16 cellular contexts compared by ENCODE assay signal in the genomic region with DNA sequence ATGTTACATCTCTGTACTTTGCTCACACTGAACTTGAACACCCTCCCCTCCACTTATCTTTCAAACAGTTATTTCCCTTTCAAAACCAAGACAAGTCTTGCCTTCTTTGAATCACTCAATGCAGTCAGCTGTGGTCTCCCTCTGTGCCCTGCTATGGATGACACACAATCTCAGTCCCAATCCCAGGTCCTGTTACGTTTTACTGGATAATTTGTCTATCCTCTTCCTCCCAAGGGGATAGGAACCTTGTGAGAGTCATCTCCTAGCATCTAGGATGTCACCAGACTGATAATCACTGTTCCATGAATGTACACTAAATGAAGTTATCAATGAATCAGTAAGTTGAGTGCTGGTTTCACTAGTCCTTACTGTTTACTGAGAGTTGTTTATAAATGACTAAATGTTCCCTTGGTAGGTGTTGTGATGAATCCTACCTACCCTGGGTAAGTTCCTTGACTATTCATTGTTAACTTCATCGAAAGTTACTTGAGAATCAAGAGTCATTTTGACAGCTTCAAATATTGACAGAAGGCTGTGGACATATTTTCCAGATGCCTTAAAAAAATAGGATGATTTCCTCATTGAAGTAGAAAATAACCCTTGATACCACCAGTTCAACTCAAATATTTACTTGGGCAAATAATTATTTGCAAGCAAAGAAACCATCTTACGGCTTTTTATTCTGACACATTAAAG.
DNase-seq lines count a peak whose midpoint lies in the region; ATAC-seq, FAIRE-seq and TF ChIP-seq lines count a peak whose summit lies in the region.
"Had no signal": no experiment of that assay in that cellular context is flagged by ENCODE, and none has a peak within 500 bp of the region (broad histone marks: within the 10 kb centered on the region; RNA-seq: fewer than 3 reads in every experiment).

No MANE protein-coding gene starts in this region.

- POLR2A ChIA-PET in SK-N-SH (lab: Yijun Ruan, JAX) = interaction anchor here (0.6 kb wide), 1 partner anchor 27 kb away, joined by 3 read pairs; no protein-coding TSS in a partner anchor

- no peak for ATAC-seq in SK-N-SH treated with all-trans-retinoic acid at 6 μM for 48 hours

- no peak for FAIRE-seq in RCC 7860 (lab: Jason Lieb, UNC)
- FAIRE-seq in bronchial epithelial cell (lab: Jason Lieb, UNC) = no peak
- FAIRE-seq: A204.1 had no signal

- H2AFZ ChIP-seq in SK-N-SH (ENCODE audit: low read depth) (no peak overlapping the region), osteoblast (ENCODE audit: low read length) (no peak overlapping the region)

- peaks cover 20 to 49% of the 10 kb centered on the region in 2 experiments for H3K4me1 ChIP-seq in SK-N-SH (ENCODE audit: control insufficient read depth in 1 of 2, insufficient read depth in 2 of 2, low read depth in 1 of 2, low read length in 1 of 2)
- peaks cover 67% of the 10 kb centered on the region for H3K4me1 ChIP-seq in osteoblast (ENCODE audit: insufficient read depth, low read length)

- H3K79me2 ChIP-seq in SK-N-SH (ENCODE audit: insufficient read depth) (peaks cover 84% of the 10 kb centered on the region), osteoblast (ENCODE audit: insufficient read depth, low read length) (peaks cover 31% of the 10 kb centered on the region)

- H3K27ac ChIP-seq in SK-N-SH (ENCODE audit: low read depth in 2 of 2, low read length in 1 of 2) = peak overlapping the region; percentile 7 to 81; a peak in 3 of 4 replicates
- H3K27ac ChIP-seq in osteoblast (ENCODE audit: low read depth, low read length) = peak overlapping the region; percentile 56
- H3K27ac ChIP-seq: HL-60, neutrophil had no signal

- H3K4me3 ChIP-seq in SK-N-SH (ENCODE audit: low read depth in 2 of 2, low read length in 1 of 2) (no peak overlapping the region), bronchial epithelial cell (ENCODE audit: low read depth, low read length) (no peak overlapping the region), osteoblast (ENCODE audit: insufficient read depth, low read length) (no peak overlapping the region)

- H3F3A ChIP-seq in SK-N-SH (replicated peaks; ENCODE audit: insufficient read depth) = peaks cover 72% of the 10 kb centered on the region

- no peak for TF ChIP-seq EP300 in SK-N-SH (IDR thresholded peaks at IDR 0.05; ENCODE audit: borderline replicate concordance in 1 of 2, low read depth in 1 of 2, low read length in 1 of 2)

- no peaks in the 10 kb centered on the region for H3K27me3 ChIP-seq in SK-N-SH (ENCODE audit: insufficient read depth)
- H3K27me3 ChIP-seq in bronchial epithelial cell (ENCODE audit: control insufficient read depth, insufficient read depth, low read length) = no peaks in the 10 kb centered on the region
- no peaks in the 10 kb centered on the region for H3K27me3 ChIP-seq in osteoblast (ENCODE audit: insufficient read depth, low read length)
- H3K27me3 ChIP-seq: neutrophil had no signal

- in situ Hi-C loops in KBM-7 (cut with MboI; ENCODE audit: low pct_unique_long_range_greater_than_20kb, low sequenced_read_pairs) = no loop called here

- DNase-seq in SK-N-SH = no peak
- peak; percentile 27 for DNase-seq in RCC 7860 (ENCODE audit: low spot score)
- DNase-seq in bronchial epithelial cell (ENCODE audit: low read depth) = peak; percentile 31
- no peak for DNase-seq in osteoblast (ENCODE audit: insufficient read length, low spot score, missing footprints)
- no peak for DNase-seq in hypothalamus (lab: John Stamatoyannopoulos, UW)
- DNase-seq in GM20000 (ENCODE audit: low spot score) = no peak
- DNase-seq in KBM-7 = no peak
- DNase-seq: cerebellar nuclear complex, DMS153, kidney glomerular epithelial cell, NCI-H1092, NCI-H526 treated with DMSO at 0.1 percent for 48 hours had no signal

- WGBS in SK-N-SH (ENCODE audit: low lambda C conversion rate) = 65% methylated on average over 3 of the region's 3 CpGs

- CTCF ChIA-PET in SK-N-SH (lab: Yijun Ruan, JAX) = interaction anchor here (0.8 to 1.7 kb wide), 2 partner anchors 15 to 98 kb away, joined by 3 read pairs; no protein-coding TSS in a partner anchor

- H3K4me2 ChIP-seq in SK-N-SH (no peak overlapping the region), osteoblast (ENCODE audit: insufficient read depth, low read length) (no peak overlapping the region)

- peak overlapping the region; percentile 42 for H3K9ac ChIP-seq in SK-N-SH

- TF ChIP-seq CTCF in SK-N-SH (IDR thresholded peaks at IDR 0.05) (no peak), bronchial epithelial cell (IDR thresholded peaks at IDR 0.05; ENCODE audit: insufficient read depth, low read length, severe bottlenecking) (no peak), osteoblast (IDR thresholded peaks at IDR 0.05; ENCODE audit: extremely low read depth, low read depth, low read length) (no peak), GM20000 (IDR thresholded peaks at IDR 0.05; ENCODE audit: extremely low read depth, missing control alignments) (no peak)

- no peaks in the 10 kb centered on the region for H3K9me2 ChIP-seq in SK-N-SH

- H3K9me3 ChIP-seq in SK-N-SH (peaks cover 9% of the 10 kb centered on the region; the same call in 1 of the 2 replicates), osteoblast (ENCODE audit: low read depth, low read length) (no peaks in the 10 kb centered on the region)
- H3K9me3 ChIP-seq: neutrophil had no signal

- TF ChIP-seq RAD21 in SK-N-SH (IDR thresholded peaks at IDR 0.05; ENCODE audit: low read length) = no peak

- no peaks in the 10 kb centered on the region; the same call in 1 of the 2 replicates for H4K20me1 ChIP-seq in SK-N-SH (ENCODE audit: insufficient read depth)
- no peaks in the 10 kb centered on the region for H4K20me1 ChIP-seq in osteoblast (ENCODE audit: insufficient read depth, low read length)

- H3K36me3 ChIP-seq in SK-N-SH (replicated peaks in 1 of 2; ENCODE audit: control insufficient read depth in 1 of 2, insufficient read depth in 2 of 2, low read length in 1 of 2) = peaks cover 6 to 34% of the 10 kb centered on the region in 2 experiments
- H3K36me3 ChIP-seq in bronchial epithelial cell (ENCODE audit: control insufficient read depth, insufficient read depth, low read length) = no peaks in the 10 kb centered on the region
- no peaks in the 10 kb centered on the region for H3K36me3 ChIP-seq in osteoblast (ENCODE audit: insufficient read depth, low read length)
- H3K36me3 ChIP-seq: neutrophil had no signal

TF ChIP-seq in SK-N-SH, 30 proteins besides CTCF, POLR2A, EP300 and RAD21:
- no peak for TF ChIP-seq MEF2A (IDR thresholded peaks at IDR 0.05; ENCODE audit: borderline replicate concordance, low read depth)
- TF ChIP-seq, protein P1, sequence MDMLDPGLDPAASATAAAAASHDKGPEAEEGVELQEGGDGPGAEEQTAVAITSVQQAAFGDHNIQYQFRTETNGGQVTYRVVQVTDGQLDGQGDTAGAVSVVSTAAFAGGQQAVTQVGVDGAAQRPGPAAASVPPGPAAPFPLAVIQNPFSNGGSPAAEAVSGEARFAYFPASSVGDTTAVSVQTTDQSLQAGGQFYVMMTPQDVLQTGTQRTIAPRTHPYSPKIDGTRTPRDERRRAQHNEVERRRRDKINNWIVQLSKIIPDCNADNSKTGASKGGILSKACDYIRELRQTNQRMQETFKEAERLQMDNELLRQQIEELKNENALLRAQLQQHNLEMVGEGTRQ (IDR thresholded peaks at IDR 0.05; ENCODE audit: borderline replicate concordance, low read depth, low read length) = no peak
- TF ChIP-seq TAF1 (IDR thresholded peaks at IDR 0.05; ENCODE audit: borderline replicate concordance, low read depth, low read length) = no peak
- TF ChIP-seq FOSL2 (IDR thresholded peaks at IDR 0.05; ENCODE audit: borderline replicate concordance, low read depth) = no peak
- TF ChIP-seq RCOR1 (IDR thresholded peaks at IDR 0.05; ENCODE audit: low read length) = no peak
- no peak for TF ChIP-seq NFIC (IDR thresholded peaks at IDR 0.05; ENCODE audit: borderline replicate concordance)
- no peak for TF ChIP-seq GATA2 (CRISPR knock-in tag; IDR thresholded peaks at IDR 0.05)
- TF ChIP-seq CHD2 (IDR thresholded peaks at IDR 0.05; ENCODE audit: low read length, partially characterized antibody) = no peak
TF ChIP-seq in SK-N-SH: peak in this region for 0.

TF ChIP-seq in SK-N-SH treated with all-trans-retinoic acid at 6 μM for 48 hours, 23 proteins besides CTCF, POLR2A, EP300 and RAD21:
- TF ChIP-seq, protein P2, sequence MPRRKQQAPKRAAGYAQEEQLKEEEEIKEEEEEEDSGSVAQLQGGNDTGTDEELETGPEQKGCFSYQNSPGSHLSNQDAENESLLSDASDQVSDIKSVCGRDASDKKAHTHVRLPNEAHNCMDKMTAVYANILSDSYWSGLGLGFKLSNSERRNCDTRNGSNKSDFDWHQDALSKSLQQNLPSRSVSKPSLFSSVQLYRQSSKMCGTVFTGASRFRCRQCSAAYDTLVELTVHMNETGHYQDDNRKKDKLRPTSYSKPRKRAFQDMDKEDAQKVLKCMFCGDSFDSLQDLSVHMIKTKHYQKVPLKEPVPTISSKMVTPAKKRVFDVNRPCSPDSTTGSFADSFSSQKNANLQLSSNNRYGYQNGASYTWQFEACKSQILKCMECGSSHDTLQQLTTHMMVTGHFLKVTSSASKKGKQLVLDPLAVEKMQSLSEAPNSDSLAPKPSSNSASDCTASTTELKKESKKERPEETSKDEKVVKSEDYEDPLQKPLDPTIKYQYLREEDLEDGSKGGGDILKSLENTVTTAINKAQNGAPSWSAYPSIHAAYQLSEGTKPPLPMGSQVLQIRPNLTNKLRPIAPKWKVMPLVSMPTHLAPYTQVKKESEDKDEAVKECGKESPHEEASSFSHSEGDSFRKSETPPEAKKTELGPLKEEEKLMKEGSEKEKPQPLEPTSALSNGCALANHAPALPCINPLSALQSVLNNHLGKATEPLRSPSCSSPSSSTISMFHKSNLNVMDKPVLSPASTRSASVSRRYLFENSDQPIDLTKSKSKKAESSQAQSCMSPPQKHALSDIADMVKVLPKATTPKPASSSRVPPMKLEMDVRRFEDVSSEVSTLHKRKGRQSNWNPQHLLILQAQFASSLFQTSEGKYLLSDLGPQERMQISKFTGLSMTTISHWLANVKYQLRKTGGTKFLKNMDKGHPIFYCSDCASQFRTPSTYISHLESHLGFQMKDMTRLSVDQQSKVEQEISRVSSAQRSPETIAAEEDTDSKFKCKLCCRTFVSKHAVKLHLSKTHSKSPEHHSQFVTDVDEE (CRISPR knock-in tag; IDR thresholded peaks at IDR 0.05) = no peak
TF ChIP-seq in SK-N-SH treated with all-trans-retinoic acid at 6 μM for 48 hours: peak in this region for 0.

Comparison
In these comparisons a context has a peak if more than half of its experiments do, and no peak if none do; other contexts are left out.
1. DNase-seq: peak in RCC 7860 (single experiment) and bronchial epithelial cell (single experiment); none in SK-N-SH (single experiment), osteoblast (single experiment), hypothalamus (0 of 51), GM20000 (single experiment) and KBM-7 (single experiment).